Comparison of ENCODE assay signal across 31 cellular contexts in genomic region chr22:23125512-23126103, GRCh38. TPM values are rescaled to one million over a fixed set of nuclear protein-coding genes. Genes with fewer than 3 reads are reported as not detected.
"Had no signal": no experiment of that assay in that cellular context is flagged by ENCODE, and none has a peak within 500 bp of the region (broad histone marks: within the 10 kb centered on the region; RNA-seq: fewer than 3 reads in every experiment).

No MANE protein-coding gene starts in this region.

- FAIRE-seq: endometrium had no signal

- H3K36me3 ChIP-seq: esophagus squamous epithelium, left ventricle myocardium inferior, lower lobe of right lung, neutrophil, transverse colon, upper lobe of right lung, vagina had no signal

- H3K9me3 ChIP-seq: esophagus squamous epithelium, left ventricle myocardium inferior, lower lobe of right lung, neutrophil, stomach, transverse colon, upper lobe of right lung, vagina had no signal

- H3K4me1 ChIP-seq: lower lobe of right lung, parathyroid adenoma, upper lobe of right lung, vagina had no signal

- H3K27ac ChIP-seq: coronary artery, esophagus squamous epithelium, left ventricle myocardium inferior, lower lobe of right lung, neutrophil, parathyroid adenoma, transverse colon, upper lobe of right lung, vagina had no signal

- H2AFZ ChIP-seq: parathyroid adenoma had no signal

- H3K4me3 ChIP-seq: coronary artery, esophagus squamous epithelium, left ventricle myocardium inferior, lower lobe of right lung, smooth muscle cell, stomach, transverse colon, upper lobe of right lung, vagina had no signal

- ATAC-seq: effector memory CD8-positive, alpha-beta T cell; left colon; lower lobe of right lung; natural killer cell; upper lobe of right lung had no signal

- H3K4me2 ChIP-seq: smooth muscle cell had no signal

- DNase-seq: dermis blood vessel endothelial cell; effector memory CD8-positive, alpha-beta T cell; erythroblast; esophagus squamous epithelium; foreskin melanocyte; glutamatergic neuron; hypothalamus; immature natural killer cell; islet precursor cell; kidney glomerular epithelial cell; left colon; left ventricle myocardium inferior; lower lobe of right lung; natural killer cell; stimulated activated CD4-positive, alpha-beta T cell treated with anti-CD3 and anti-CD28 coated beads, Interleukin-12 subunit alpha, Interleukin-12 subunit beta, amount 100 ng/mL, for 4 hours; stimulated activated CD4-positive, alpha-beta T cell treated with anti-CD3 and anti-CD28 coated beads, Interleukin-1b, Interleukin-23, amount 100 ng/mL, for 48 hours; stimulated activated CD4-positive, alpha-beta T cell treated with anti-CD3 and anti-CD28 coated beads, Interleukin-4, amount 100 ng/mL, for 1 hour; stimulated activated CD8-positive, alpha-beta memory T cell treated with anti-CD3 and anti-CD28 coated beads, Interleukin-4, amount 100 ng/mL, for 48 hours; stimulated activated naive CD4-positive, alpha-beta T cell treated with Interleukin-2 at 50 U/mL for 16 hours; stomach; transverse colon; upper lobe of right lung had no signal

- H3K79me2 ChIP-seq: parathyroid adenoma had no signal

- H3K27me3 ChIP-seq: esophagus squamous epithelium, neutrophil, stomach, transverse colon, upper lobe of right lung, vagina had no signal

- H3K9ac ChIP-seq: parathyroid adenoma had no signal

RNA-seq across cellular contexts. Expression of gene RSPH14, which starts 16.2 kb away (rescaled TPM):
- total RNA-seq: esophagus squamous epithelium, left ventricle myocardium inferior, mesenteric fat pad, myocyte, smooth muscle cell, stomach, subcutaneous adipose tissue, upper lobe of right lung, vagina had no signal
